Comparison of ENCODE assay signal across 28 cellular contexts in the genomic region with DNA sequence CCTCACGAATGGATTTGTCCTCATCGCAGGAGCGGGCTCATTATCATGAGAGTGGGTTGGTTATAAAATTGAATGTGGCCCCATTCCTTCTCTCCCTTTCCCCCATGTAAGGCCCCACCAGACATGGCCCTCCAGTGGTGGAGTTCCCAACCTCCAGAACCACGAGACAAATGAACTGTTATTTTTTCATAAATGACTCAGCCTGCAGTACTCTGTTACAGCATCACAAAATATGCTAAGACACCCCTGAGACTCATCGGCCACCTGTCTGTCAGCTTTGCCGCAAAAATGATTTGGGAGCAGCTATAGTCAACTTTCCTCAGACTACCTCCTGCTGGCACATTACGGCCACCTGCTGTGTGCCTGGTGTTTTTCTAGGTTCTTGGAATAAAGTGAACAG. TPM values are rescaled to one million over a fixed set of nuclear protein-coding genes. Genes with fewer than 3 reads are reported as not detected.
DNase-seq lines count a peak whose midpoint lies in the region; ATAC-seq and TF ChIP-seq lines count a peak whose summit lies in the region.
"Had no signal": no experiment of that assay in that cellular context is flagged by ENCODE, and none has a peak within 500 bp of the region (broad histone marks: within the 10 kb centered on the region; RNA-seq: fewer than 3 reads in every experiment).

No MANE protein-coding gene starts in this region.

- no peak overlapping the region for H3K56ac ChIP-seq in IMR-90 (ENCODE audit: extremely low read depth, insufficient read depth, low read length)

- no peak overlapping the region for H3K4me3 Mint-ChIP-seq in mesothelial cell of epicardium
- H3K4me3 Mint-ChIP-seq in activated naive CD8-positive, alpha-beta T cell treated with anti-CD3 and anti-CD28 coated beads, Interleukin-2, amount 50 U/mL, for 24 hours: no peak overlapping the region
- H3K4me3 Mint-ChIP-seq: activated CD4-positive, alpha-beta memory T cell treated with anti-CD3 and anti-CD28 coated beads, Interleukin-2, amount 10 ng/mL, durations not matched to agents 7 days and 5 days; activated naive CD4-positive, alpha-beta T cell treated with anti-CD3 and anti-CD28 coated beads for 36 hours; CD4-positive, alpha-beta T cell; H9; stimulated activated naive CD8-positive, alpha-beta T cell treated with anti-CD3 and anti-CD28 coated beads, Interleukin-15, amount 100 ng/mL, for 72 hours; T-helper 2 cell treated with Interferon-gamma antibody and Interleukin-4, amounts not matched to agents 5 μg/mL and 100 μg/mL, for 36 hours had no signal

- H3K18ac ChIP-seq in IMR-90 (ENCODE audit: low read depth, low read length): no peak overlapping the region

- H2AK9ac ChIP-seq in IMR-90 (replicated peaks; ENCODE audit: low read depth, low read length, poor library complexity): no peak overlapping the region

- no peak overlapping the region for H2BK120ac ChIP-seq in IMR-90 (ENCODE audit: low read depth, low read length)

- H2BK15ac ChIP-seq in IMR-90 (ENCODE audit: low read depth, low read length): no peak overlapping the region

- no peak overlapping the region for H2AFZ ChIP-seq in IMR-90 (replicated peaks; ENCODE audit: low read length, poor library complexity)
- H2AFZ ChIP-seq: PC-9 had no signal

- H2BK5ac ChIP-seq in IMR-90 (ENCODE audit: low read depth, low read length, poor library complexity, severe bottlenecking): no peak overlapping the region

- no peak overlapping the region for H3K23ac ChIP-seq in IMR-90 (ENCODE audit: low read depth, low read length)

- in situ Hi-C loops in ACHN (cut with HindIII; ENCODE audit: low pct_ligation_motif_present, low pct_unique_long_range_greater_than_20kb, low sequenced_read_pairs) (no loop called here), IMR-90 (cut with MboI; ENCODE audit: low sequenced_read_pairs) (no loop called here), astrocyte of the spinal cord (cut with HindIII; ENCODE audit: low sequenced_read_pairs) (no loop called here)

- no peaks in the 10 kb centered on the region for H3K4me1 ChIP-seq in IMR-90 (ENCODE audit: control insufficient read depth, insufficient read depth, low read length)
- H3K4me1 ChIP-seq: adrenal gland, right atrium auricular region, uterus had no signal

- H4K20me1 ChIP-seq in IMR-90 (ENCODE audit: insufficient read depth, low read length): no peaks in the 10 kb centered on the region

- H3K36me3 Mint-ChIP-seq in mesothelial cell of epicardium: no peaks in the 10 kb centered on the region
- no peaks in the 10 kb centered on the region for H3K36me3 Mint-ChIP-seq in activated naive CD8-positive, alpha-beta T cell treated with anti-CD3 and anti-CD28 coated beads, Interleukin-2, amount 50 U/mL, for 24 hours (ENCODE audit: low read depth)

- H4K91ac ChIP-seq in IMR-90 (ENCODE audit: insufficient read depth, low read depth, low read length): no peak overlapping the region

- dilution Hi-C loops in IMR-90 (cut with HindIII; ENCODE audit: low sequenced_read_pairs, unreplicated experiment): no loop called here

- no peak overlapping the region for H3K27ac Mint-ChIP-seq in mesothelial cell of epicardium
- H3K27ac Mint-ChIP-seq in activated naive CD8-positive, alpha-beta T cell treated with anti-CD3 and anti-CD28 coated beads, Interleukin-2, amount 50 U/mL, for 24 hours: no peak overlapping the region
- H3K27ac Mint-ChIP-seq: activated CD4-positive, alpha-beta memory T cell treated with anti-CD3 and anti-CD28 coated beads, Interleukin-2, amount 10 ng/mL, durations not matched to agents 7 days and 5 days; activated naive CD4-positive, alpha-beta T cell treated with anti-CD3 and anti-CD28 coated beads for 36 hours; CD4-positive, alpha-beta T cell; stimulated activated naive CD8-positive, alpha-beta T cell treated with anti-CD3 and anti-CD28 coated beads, Interleukin-15, amount 100 ng/mL, for 72 hours; T-helper 2 cell treated with Interferon-gamma antibody and Interleukin-4, amounts not matched to agents 5 μg/mL and 100 μg/mL, for 36 hours had no signal

- H3K4me2 ChIP-seq in IMR-90 (ENCODE audit: low read depth, low read length): no peak overlapping the region
- H3K4me2 ChIP-seq: A549 had no signal

- no peak for TF ChIP-seq RAD21 in IMR-90 (IDR thresholded peaks at IDR 0.05; ENCODE audit: low read length)

- intact Hi-C loops in IMR-90 (cut with micrococcal nuclease): no loop called here

- no peak overlapping the region for H4K8ac ChIP-seq in IMR-90 (ENCODE audit: low read depth in 2 of 2, low read length in 2 of 2)

- H3K9ac ChIP-seq in IMR-90 (ENCODE audit: low read depth, low read length): no peak overlapping the region

- no peaks in the 10 kb centered on the region for H3K9me3 Mint-ChIP-seq in mesothelial cell of epicardium
- no peaks in the 10 kb centered on the region for H3K9me3 Mint-ChIP-seq in activated naive CD8-positive, alpha-beta T cell treated with anti-CD3 and anti-CD28 coated beads, Interleukin-2, amount 50 U/mL, for 24 hours
- H3K9me3 Mint-ChIP-seq: activated CD4-positive, alpha-beta memory T cell treated with anti-CD3 and anti-CD28 coated beads, Interleukin-2, amount 10 ng/mL, durations not matched to agents 7 days and 5 days; activated naive CD4-positive, alpha-beta T cell treated with anti-CD3 and anti-CD28 coated beads for 36 hours; CD4-positive, alpha-beta T cell; stimulated activated naive CD8-positive, alpha-beta T cell treated with anti-CD3 and anti-CD28 coated beads, Interleukin-15, amount 100 ng/mL, for 72 hours; T-helper 2 cell treated with Interferon-gamma antibody and Interleukin-4, amounts not matched to agents 5 μg/mL and 100 μg/mL, for 36 hours had no signal

- no peak overlapping the region for H3K27ac ChIP-seq in IMR-90 (ENCODE audit: insufficient read depth, low read length)
- H3K27ac ChIP-seq: A549, adrenal gland, right atrium auricular region, uterus had no signal

- no peak overlapping the region for H3K4ac ChIP-seq in IMR-90 (ENCODE audit: low read depth, low read length)

- H3K27me3 ChIP-seq in IMR-90 (ENCODE audit: control insufficient read depth, insufficient read depth, low read length): peaks cover 3% of the 10 kb centered on the region; the same call in 1 of the 2 replicates
- H3K27me3 ChIP-seq: adrenal gland, right atrium auricular region, uterus had no signal

- ATAC-seq in IMR-90 (ENCODE audit: low read depth) (peak; percentile 52; the same call in 1 of the 2 replicates), GM19324 (IDR thresholded peaks at IDR 0.05; ENCODE audit: low FRiP score, unreplicated experiment) (no peak), HG03565 (IDR thresholded peaks at IDR 0.05; ENCODE audit: unreplicated experiment) (no peak)
- ATAC-seq in activated naive CD8-positive, alpha-beta T cell treated with anti-CD3 and anti-CD28 coated beads, Interleukin-2, amount 50 U/mL, for 24 hours: no peak
- ATAC-seq: stimulated activated naive CD8-positive, alpha-beta T cell treated with anti-CD3 and anti-CD28 coated beads, Interleukin-15, amount 100 ng/mL, for 72 hours had no signal

- no peak overlapping the region for H4K5ac ChIP-seq in IMR-90 (ENCODE audit: low read depth, low read length)

- POLR2A ChIA-PET in IMR-90 (lab: Charles Lee; ENCODE audit: unreplicated experiment): no interaction called here

- H3K14ac ChIP-seq in IMR-90 (replicated peaks; ENCODE audit: low read depth, low read length): no peak overlapping the region

- no peak for TF ChIP-seq POLR2A in IMR-90 (IDR thresholded peaks at IDR 0.05; ENCODE audit: low read depth, low read length)

- CTCF ChIA-PET in IMR-90 (lab: Yijun Ruan, JAX): interaction anchor here (1.0 kb wide), 1 partner anchor 44 kb away, joined by 3 read pairs; a partner anchor contains a TSS

- H3K9me1 ChIP-seq in IMR-90 (ENCODE audit: insufficient read depth, low read length): no peaks in the 10 kb centered on the region

- no peak overlapping the region for H2AK5ac ChIP-seq in IMR-90 (ENCODE audit: low read depth, low read length)

- no peak overlapping the region for H2BK20ac ChIP-seq in IMR-90 (ENCODE audit: low read depth, low read length)

- TF ChIP-seq CTCF in IMR-90 (conservative IDR thresholded peaks at IDR 0.05; ENCODE audit: low read depth, low read length): no peak
- no peak for TF ChIP-seq CTCF in astrocyte of the spinal cord (IDR thresholded peaks at IDR 0.05; ENCODE audit: low read depth, low read length)
- no peak for TF ChIP-seq CTCF in mesothelial cell of epicardium (IDR thresholded peaks at IDR 0.05; ENCODE audit: unreplicated experiment)

- no peaks in the 10 kb centered on the region for H3K4me1 Mint-ChIP-seq in mesothelial cell of epicardium
- no peaks in the 10 kb centered on the region for H3K4me1 Mint-ChIP-seq in activated naive CD8-positive, alpha-beta T cell treated with anti-CD3 and anti-CD28 coated beads, Interleukin-2, amount 50 U/mL, for 24 hours
- H3K4me1 Mint-ChIP-seq: activated CD4-positive, alpha-beta memory T cell treated with anti-CD3 and anti-CD28 coated beads, Interleukin-2, amount 10 ng/mL, durations not matched to agents 7 days and 5 days; stimulated activated naive CD8-positive, alpha-beta T cell treated with anti-CD3 and anti-CD28 coated beads, Interleukin-15, amount 100 ng/mL, for 72 hours had no signal

- no TSS peak for BruUV-seq in IMR-90 (replicated peaks; lab: Mats Ljungman, UMichigan)

- 60% methylated on average over 1 of the region's 7 CpGs; no CpG with 5 or more reads in 1 of the 2 experiments for WGBS in IMR-90 (ENCODE audit: extremely low coverage in 2 of 2, insufficient read length in 1 of 2), 2 experiments

- H3K4me3 ChIP-seq in IMR-90 (ENCODE audit: insufficient read depth, low read depth, low read length) (no peak overlapping the region), astrocyte of the spinal cord (ENCODE audit: low read depth, low read length) (no peak overlapping the region)
- H3K4me3 ChIP-seq: A549, adrenal gland, PC-9, right atrium auricular region, uterus had no signal

- H3K36me3 ChIP-seq in IMR-90 (ENCODE audit: control insufficient read depth, insufficient read depth, low read length): no peaks in the 10 kb centered on the region
- H3K36me3 ChIP-seq: adrenal gland, right atrium auricular region, uterus had no signal

- no peaks in the 10 kb centered on the region for H3K9me3 ChIP-seq in IMR-90 (ENCODE audit: control insufficient read depth, insufficient read depth, low read length)
- H3K9me3 ChIP-seq: A549, adrenal gland, right atrium auricular region, uterus had no signal

- H3K27me3 Mint-ChIP-seq in mesothelial cell of epicardium (ENCODE audit: low read depth): peaks cover 14% of the 10 kb centered on the region
- no peaks in the 10 kb centered on the region for H3K27me3 Mint-ChIP-seq in activated naive CD8-positive, alpha-beta T cell treated with anti-CD3 and anti-CD28 coated beads, Interleukin-2, amount 50 U/mL, for 24 hours
- H3K27me3 Mint-ChIP-seq: activated CD4-positive, alpha-beta memory T cell treated with anti-CD3 and anti-CD28 coated beads, Interleukin-2, amount 10 ng/mL, durations not matched to agents 7 days and 5 days; stimulated activated naive CD8-positive, alpha-beta T cell treated with anti-CD3 and anti-CD28 coated beads, Interleukin-15, amount 100 ng/mL, for 72 hours had no signal

- DNase-seq in ACHN (peak; percentile 33), IMR-90 (no peak), astrocyte of the spinal cord (ENCODE audit: low read depth, low spot score) (peak; percentile 22), myocyte (ENCODE audit: low read depth) (peak; percentile 96), mesothelial cell of epicardium (ENCODE audit: low spot score in 2 of 2, unreplicated experiment in 2 of 2) (no peak)
- DNase-seq in activated naive CD8-positive, alpha-beta T cell treated with anti-CD3 and anti-CD28 coated beads, Interleukin-2, amount 50 U/mL, for 24 hours: no peak
- DNase-seq: activated CD4-positive, alpha-beta memory T cell treated with anti-CD3 and anti-CD28 coated beads, Interleukin-2, amount 10 ng/mL, durations not matched to agents 7 days and 5 days; activated naive CD4-positive, alpha-beta T cell treated with anti-CD3 and anti-CD28 coated beads for 36 hours; adrenal gland; CD4-positive, alpha-beta T cell; H9; hypothalamus; left cardiac atrium; NCI-H1092 treated with DMSO at 0.1 percent for 48 hours; NCI-H1930; NCI-H2227 treated with DMSO at 0.1 percent for 48 hours; NCI-H526; SHP77; stimulated activated naive CD8-positive, alpha-beta T cell treated with anti-CD3 and anti-CD28 coated beads, Interleukin-15, amount 100 ng/mL, for 72 hours; uterus had no signal

- H3K79me1 ChIP-seq in IMR-90 (ENCODE audit: low read depth in 1 of 2, low read length in 2 of 2): no peaks in the 10 kb centered on the region

RNA-seq across cellular contexts. Expression of a gene that starts 21.4 kb away (rescaled TPM):
- total RNA-seq in IMR-90 (2012; rRNA removed): not detected in 2 replicates
- polyA plus RNA-seq in IMR-90 (2012; rRNA removed): not detected in 2 replicates
- not detected in 2 replicates for polyA plus RNA-seq in IMR-90 (2012; cell fraction: cytosol; rRNA removed)
- not detected in 2 replicates for polyA plus RNA-seq in IMR-90 (2012; cell fraction: nucleus; rRNA removed; ENCODE audit: low replicate concordance)
- 0.27 and 0.68 TPM in 2 replicates for total RNA-seq in myocyte
- polyA plus RNA-seq in myocyte (2012): 0.05 TPM
- not detected in 3 replicates for total RNA-seq in mesothelial cell of epicardium
- total RNA-seq: activated CD4-positive, alpha-beta memory T cell treated with anti-CD3 and anti-CD28 coated beads, Interleukin-2, amount 10 ng/mL, durations not matched to agents 7 days and 5 days; activated naive CD4-positive, alpha-beta T cell treated with anti-CD3 and anti-CD28 coated beads for 36 hours; adrenal gland; CD4-positive, alpha-beta T cell; endothelial cell of umbilical vein; left cardiac atrium; lung microvascular endothelial cell; PC-9; right atrium auricular region; uterus had no signal
- polyA plus RNA-seq: A549, adrenal gland, endothelial cell of umbilical vein had no signal

RNA-seq across cellular contexts. Expression of a gene that starts 43.7 kb away (rescaled TPM):
- total RNA-seq in IMR-90 (2012; rRNA removed) (18.9 and 19.4 TPM in 2 replicates), myocyte (60.7 and 75.7 TPM in 2 replicates), mesothelial cell of epicardium (0.89 to 0.94 TPM (median 0.93 TPM) in 3 replicates)
- polyA plus RNA-seq in IMR-90 (2012; rRNA removed): 43.9 and 46.6 TPM in 2 replicates
- 19.1 and 50.3 TPM in 2 replicates for polyA plus RNA-seq in IMR-90 (2012; cell fraction: cytosol; rRNA removed)
- 35.5 and 93.9 TPM in 2 replicates for polyA plus RNA-seq in IMR-90 (2012; cell fraction: nucleus; rRNA removed; ENCODE audit: low replicate concordance)
- polyA plus RNA-seq in myocyte (2012): 81.7 TPM
- total RNA-seq: activated CD4-positive, alpha-beta memory T cell treated with anti-CD3 and anti-CD28 coated beads, Interleukin-2, amount 10 ng/mL, durations not matched to agents 7 days and 5 days; CD4-positive, alpha-beta T cell had no signal

Comparison
In these comparisons a context has a peak if more than half of its experiments do, and no peak if none do; other contexts are left out.
1. DNase-seq: peak in ACHN (single experiment), astrocyte of the spinal cord (single experiment) and myocyte (single experiment); none in IMR-90 (single experiment), mesothelial cell of epicardium (0 of 2) and activated naive CD8-positive, alpha-beta T cell treated with anti-CD3 and anti-CD28 coated beads, Interleukin-2, amount 50 U/mL, for 24 hours (single experiment).
2. RNA of a gene that starts 43.7 kb away (total RNA-seq): 60.7 to 75.7 TPM in myocyte and 18.9 to 19.4 TPM in IMR-90; 0.89 to 0.94 TPM in mesothelial cell of epicardium; every median in the first group is over 10 times any median in the second.